ENCODE assay signal across 2 cellular contexts in the genomic region with DNA sequence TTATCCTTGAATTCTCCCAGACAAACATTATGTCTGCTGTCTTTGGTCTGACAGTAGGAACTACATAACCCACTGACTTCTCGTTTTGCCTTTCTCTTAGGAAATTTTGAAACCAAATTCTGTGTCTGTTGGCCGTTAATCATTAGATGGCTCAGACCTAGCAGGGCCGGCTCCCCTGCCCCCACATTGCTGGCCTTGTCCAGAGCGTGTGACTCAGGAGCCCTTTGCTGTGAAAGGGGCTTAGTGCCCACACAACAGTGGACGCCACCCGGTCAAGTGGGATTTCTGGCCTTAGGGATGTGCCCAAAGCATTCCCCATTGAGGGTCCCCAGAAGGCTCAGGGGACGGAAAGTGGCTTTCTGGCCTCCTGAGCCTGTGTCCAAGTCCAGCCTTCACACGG.
TF ChIP-seq lines count a peak whose summit lies in the region.

No MANE protein-coding gene starts in this region.

TF ChIP-seq in HCT116, 20 proteins besides CTCF, POLR2A, EP300 and RAD21:
- no peak for TF ChIP-seq EZH2 (IDR thresholded peaks at IDR 0.05)
- TF ChIP-seq EGR1 (IDR thresholded peaks at IDR 0.05; ENCODE audit: low read depth): no peak
- TF ChIP-seq JUND (IDR thresholded peaks at IDR 0.05): no peak
- TF ChIP-seq, protein P1, sequence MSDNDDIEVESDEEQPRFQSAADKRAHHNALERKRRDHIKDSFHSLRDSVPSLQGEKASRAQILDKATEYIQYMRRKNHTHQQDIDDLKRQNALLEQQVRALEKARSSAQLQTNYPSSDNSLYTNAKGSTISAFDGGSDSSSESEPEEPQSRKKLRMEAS (IDR thresholded peaks at IDR 0.05): no peak
- no peak for TF ChIP-seq SIN3A (IDR thresholded peaks at IDR 0.05; ENCODE audit: low read depth)
- TF ChIP-seq EZH2phosphoT487 (IDR thresholded peaks at IDR 0.05; ENCODE audit: borderline replicate concordance): no peak
- TF ChIP-seq ATF3 (IDR thresholded peaks at IDR 0.05): no peak
- TF ChIP-seq CEBPB (IDR thresholded peaks at IDR 0.05; ENCODE audit: low read depth): no peak
- TF ChIP-seq TCF7L2 (IDR thresholded peaks at IDR 0.05; ENCODE audit: borderline replicate concordance, extremely low read depth, insufficient read depth, insufficient read length): no peak
TF ChIP-seq in HCT116: peak in this region for 0.

TF ChIP-seq in H1, 55 proteins besides CTCF, POLR2A, EP300 and RAD21:
- TF ChIP-seq CTBP2 (IDR thresholded peaks at IDR 0.05; ENCODE audit: borderline replicate concordance, insufficient read depth, insufficient read length, low read length): no peak
- no peak for TF ChIP-seq NANOG (IDR thresholded peaks at IDR 0.05; ENCODE audit: insufficient read depth, low read depth, low read length, poor library complexity, severe bottlenecking)
- TF ChIP-seq ATF3 (IDR thresholded peaks at IDR 0.05; ENCODE audit: insufficient read depth, low read depth, low read length): no peak
